ENCODE assay signal across 25 cellular contexts in the genomic region with DNA sequence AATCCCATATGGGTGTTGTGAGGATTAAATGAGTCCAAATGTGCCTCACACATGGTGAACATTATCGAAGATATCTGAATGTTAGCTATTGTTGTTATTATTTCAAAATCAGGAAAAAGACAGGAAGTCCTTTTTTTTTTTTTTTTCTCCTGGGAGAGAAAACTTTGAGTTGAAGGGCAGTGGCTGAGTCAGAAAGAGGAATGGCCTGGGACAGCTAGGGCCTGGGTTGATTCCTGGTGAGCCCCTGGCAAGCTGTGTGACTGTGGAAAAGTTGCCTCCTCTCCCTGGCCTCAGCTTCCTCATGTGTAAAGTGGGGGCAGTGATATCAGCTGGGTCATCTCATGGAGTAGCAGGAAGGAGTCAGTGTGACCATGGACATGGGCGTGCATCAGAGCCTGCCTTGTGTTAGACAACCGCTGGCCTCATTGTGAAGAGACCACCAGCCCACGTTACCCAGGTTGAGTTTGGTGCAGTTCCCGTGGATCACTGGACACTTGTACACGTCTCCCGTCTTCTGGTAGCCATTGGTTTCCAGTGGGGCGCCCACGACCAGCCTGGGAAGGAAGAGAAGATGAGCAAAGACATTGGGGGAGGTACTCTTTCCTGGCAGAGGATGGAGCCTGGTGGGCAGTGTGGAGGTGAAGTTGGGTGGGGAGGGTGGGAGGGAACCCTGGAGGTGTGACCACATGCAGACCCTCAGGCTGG.
DNase-seq lines count a peak whose midpoint lies in the region; ATAC-seq, FAIRE-seq and TF ChIP-seq lines count a peak whose summit lies in the region.
"Had no signal": no experiment of that assay in that cellular context is flagged by ENCODE, and none has a peak within 500 bp of the region (broad histone marks: within the 10 kb centered on the region; RNA-seq: fewer than 3 reads in every experiment).

No MANE protein-coding gene starts in this region.

- H3K4me3 Mint-ChIP-seq in astrocyte (ENCODE audit: unreplicated experiment), result peak overlapping the region; percentile 47
- H3K4me3 Mint-ChIP-seq: activated CD4-positive, alpha-beta memory T cell treated with anti-CD3 and anti-CD28 coated beads for 36 hours; activated naive CD4-positive, alpha-beta T cell treated with anti-CD3 and anti-CD28 coated beads for 36 hours; activated T-cell treated with anti-CD3 and anti-CD28 coated beads, Interleukin-2, amount 50 U/mL, for 4 hours; CD14-positive monocyte; IgD-negative memory B cell; T-helper 17 cell had no signal

- CTCF ChIA-PET in SK-N-SH (lab: Yijun Ruan, JAX), result interaction anchor here (0.9 to 1.2 kb wide), 2 partner anchors 62 kb away, joined by 4 read pairs; no protein-coding TSS in a partner anchor

- no peak for TF ChIP-seq EP300 in SK-N-SH (IDR thresholded peaks at IDR 0.05; ENCODE audit: borderline replicate concordance in 1 of 2, low read depth in 1 of 2, low read length in 1 of 2)

- no peaks in the 10 kb centered on the region for H3K9me3 Mint-ChIP-seq in astrocyte (ENCODE audit: unreplicated experiment)
- H3K9me3 Mint-ChIP-seq: activated CD4-positive, alpha-beta memory T cell treated with anti-CD3 and anti-CD28 coated beads for 36 hours; activated naive CD4-positive, alpha-beta T cell treated with anti-CD3 and anti-CD28 coated beads for 36 hours; activated T-cell treated with anti-CD3 and anti-CD28 coated beads, Interleukin-2, amount 50 U/mL, for 4 hours; CD14-positive monocyte; IgD-negative memory B cell had no signal

- no peak for TF ChIP-seq CTCF in SK-N-SH (IDR thresholded peaks at IDR 0.05)
- no peak for TF ChIP-seq CTCF in astrocyte (IDR thresholded peaks at IDR 0.05; ENCODE audit: insufficient read depth, low read depth, low read length)

- H3K4me2 ChIP-seq in SK-N-SH (no peak overlapping the region), astrocyte (ENCODE audit: low read length) (peak overlapping the region; percentile 10)

- H3K36me3 ChIP-seq in SK-N-SH (replicated peaks in 1 of 2; ENCODE audit: control insufficient read depth in 1 of 2, insufficient read depth in 2 of 2, low read length in 1 of 2) (no peaks in the 10 kb centered on the region), astrocyte (ENCODE audit: insufficient read depth, low read length) (peaks cover 5% of the 10 kb centered on the region), subcutaneous abdominal adipose tissue (ENCODE audit: control insufficient read depth in 5 of 5, insufficient read depth in 5 of 5, low read length in 5 of 5) (no peaks in the 10 kb centered on the region)
- H3K36me3 ChIP-seq: left lung had no signal

- peaks cover 25% of the 10 kb centered on the region for H3K4me1 Mint-ChIP-seq in astrocyte (ENCODE audit: low read depth, unreplicated experiment)
- H3K4me1 Mint-ChIP-seq: IgD-negative memory B cell, T-helper 17 cell had no signal

- H3K27me3 ChIP-seq in SK-N-SH (ENCODE audit: insufficient read depth) (no peaks in the 10 kb centered on the region), astrocyte (ENCODE audit: insufficient read depth, low read length) (no peaks in the 10 kb centered on the region), subcutaneous abdominal adipose tissue (ENCODE audit: control insufficient read depth in 5 of 5, insufficient read depth in 4 of 5, low read length in 5 of 5) (no peaks in the 10 kb centered on the region)
- H3K27me3 ChIP-seq: body of pancreas, left lung had no signal

- no peaks in the 10 kb centered on the region for H3F3A ChIP-seq in SK-N-SH (replicated peaks; ENCODE audit: insufficient read depth)

- no peak overlapping the region for H3K9ac ChIP-seq in SK-N-SH
- no peak overlapping the region for H3K9ac ChIP-seq in astrocyte (ENCODE audit: low read length)
- no peak overlapping the region for H3K9ac ChIP-seq in subcutaneous abdominal adipose tissue (ENCODE audit: low read length in 5 of 5)

- H2AFZ ChIP-seq in SK-N-SH (ENCODE audit: low read depth) (peak overlapping the region; percentile 26; the same call in 1 of the 2 replicates), astrocyte (ENCODE audit: low read depth, low read length) (no peak overlapping the region)

- POLR2A ChIA-PET in SK-N-SH (lab: Yijun Ruan, JAX), result no interaction called here

- H3K4me1 ChIP-seq in SK-N-SH (ENCODE audit: control insufficient read depth in 1 of 2, insufficient read depth in 2 of 2, low read depth in 1 of 2, low read length in 1 of 2) (no peaks in the 10 kb centered on the region), astrocyte (ENCODE audit: insufficient read depth, low read length) (peaks cover 47% of the 10 kb centered on the region), subcutaneous abdominal adipose tissue (ENCODE audit: control insufficient read depth in 5 of 5, insufficient read depth in 5 of 5, low read length in 5 of 5) (peaks cover 13 to 59% (median 34%) of the 10 kb centered on the region in 5 donors)
- H3K4me1 ChIP-seq: body of pancreas had no signal

- ATAC-seq in SK-N-SH treated with all-trans-retinoic acid at 6 μM for 48 hours, result no peak
- no peak for ATAC-seq in HG02885 (IDR thresholded peaks at IDR 0.05; ENCODE audit: poor library complexity, unreplicated experiment)
- ATAC-seq: activated T-cell treated with anti-CD3 and anti-CD28 coated beads, Interleukin-2, amount 50 U/mL, for 4 hours; body of pancreas; left lung; mucosa of descending colon; sciatic nerve; T-helper 17 cell had no signal

- peaks cover 52% of the 10 kb centered on the region for H3K36me3 Mint-ChIP-seq in astrocyte (ENCODE audit: low read depth, unreplicated experiment)
- H3K36me3 Mint-ChIP-seq: activated CD4-positive, alpha-beta memory T cell treated with anti-CD3 and anti-CD28 coated beads for 36 hours; CD14-positive monocyte; IgD-negative memory B cell had no signal

- DNase-seq in SK-N-SH (no peak), astrocyte (ENCODE audit: low read depth) (no peak), hepatic stellate cell (ENCODE audit: low spot score) (peak; percentile 56), AML-193 (lab: John Stamatoyannopoulos, UW) (no peak), NCI-H1092 treated with DMSO at 0.1 percent for 48 hours (lab: John Stamatoyannopoulos, UW) (no peak)
- DNase-seq: activated CD4-positive, alpha-beta memory T cell treated with anti-CD3 and anti-CD28 coated beads for 36 hours; activated naive CD4-positive, alpha-beta T cell treated with anti-CD3 and anti-CD28 coated beads for 36 hours; activated T-cell treated with anti-CD3 and anti-CD28 coated beads, Interleukin-2, amount 50 U/mL, for 4 hours; body of pancreas; cortex of kidney; MM.1S; mucosa of descending colon; NCI-H146; NCI-H2171; nucleus accumbens; stimulated activated naive CD4-positive, alpha-beta T cell treated with Interleukin-2 at 50 U/mL for 16 hours; T-helper 17 cell had no signal

- no peak for FAIRE-seq in astrocyte (lab: Jason Lieb, UNC)

- H3K27ac ChIP-seq in SK-N-SH (ENCODE audit: low read depth in 2 of 2, low read length in 1 of 2) (peak overlapping the region in 1 of 2 experiments; percentile 41; a peak in 2 of 4 replicates), astrocyte (ENCODE audit: low read depth, low read length) (peak overlapping the region; percentile 34), subcutaneous abdominal adipose tissue (ENCODE audit: low read depth, low read length) (peak overlapping the region; percentile 70)
- H3K27ac ChIP-seq: 22Rv1, body of pancreas, left lung had no signal

- no peaks in the 10 kb centered on the region for H4K20me1 ChIP-seq in SK-N-SH (ENCODE audit: insufficient read depth)
- H4K20me1 ChIP-seq in astrocyte (ENCODE audit: insufficient read depth, low read length), result peaks cover 12% of the 10 kb centered on the region

- H3K9me2 ChIP-seq in SK-N-SH, result no peaks in the 10 kb centered on the region

- peak overlapping the region; percentile 50 for H3K27ac Mint-ChIP-seq in astrocyte (ENCODE audit: unreplicated experiment)
- H3K27ac Mint-ChIP-seq: activated CD4-positive, alpha-beta memory T cell treated with anti-CD3 and anti-CD28 coated beads for 36 hours; activated naive CD4-positive, alpha-beta T cell treated with anti-CD3 and anti-CD28 coated beads for 36 hours; CD14-positive monocyte; T-helper 17 cell had no signal

- H3K4me3 ChIP-seq in SK-N-SH (ENCODE audit: low read depth in 2 of 2, low read length in 1 of 2) (no peak overlapping the region), astrocyte (ENCODE audit: insufficient read depth, low read depth, low read length) (no peak overlapping the region), subcutaneous abdominal adipose tissue (ENCODE audit: low read depth in 1 of 5, low read length in 5 of 5) (no peak overlapping the region)
- H3K4me3 ChIP-seq: body of pancreas, left lung, mucosa of descending colon had no signal

- no peak for TF ChIP-seq RAD21 in SK-N-SH (IDR thresholded peaks at IDR 0.05; ENCODE audit: low read length)

- no peaks in the 10 kb centered on the region for H3K79me2 ChIP-seq in SK-N-SH (ENCODE audit: insufficient read depth)
- H3K79me2 ChIP-seq in astrocyte (ENCODE audit: insufficient read depth, low read length), result peaks cover under 1% of the 10 kb centered on the region

- H3K27me3 Mint-ChIP-seq in astrocyte (ENCODE audit: low read depth, unreplicated experiment), result no peaks in the 10 kb centered on the region

- 55% methylated on average over 3 of the region's 9 CpGs for WGBS in SK-N-SH (ENCODE audit: low lambda C conversion rate)

- H3K9me3 ChIP-seq in SK-N-SH (no peaks in the 10 kb centered on the region), astrocyte (ENCODE audit: insufficient read depth, low read depth, low read length) (no peaks in the 10 kb centered on the region), subcutaneous abdominal adipose tissue (ENCODE audit: control insufficient read depth in 5 of 5, low read length in 5 of 5) (no peaks in the 10 kb centered on the region)
- H3K9me3 ChIP-seq: body of pancreas, left lung, mucosa of descending colon had no signal

TF ChIP-seq in SK-N-SH treated with all-trans-retinoic acid at 6 μM for 48 hours, 23 proteins besides CTCF, POLR2A, EP300 and RAD21 (continues in another document):
- TF ChIP-seq RARB (CRISPR knock-in tag; IDR thresholded peaks at IDR 0.05) (no peak), ISL1 (CRISPR knock-in tag; IDR thresholded peaks at IDR 0.05) (no peak), PPARA (CRISPR knock-in tag; IDR thresholded peaks at IDR 0.05; ENCODE audit: borderline replicate concordance) (no peak), TCF4 (CRISPR knock-in tag; IDR thresholded peaks at IDR 0.05; ENCODE audit: borderline replicate concordance) (no peak), CSDC2 (CRISPR knock-in tag; IDR thresholded peaks at IDR 0.05) (no peak)
- TF ChIP-seq, protein P1, sequence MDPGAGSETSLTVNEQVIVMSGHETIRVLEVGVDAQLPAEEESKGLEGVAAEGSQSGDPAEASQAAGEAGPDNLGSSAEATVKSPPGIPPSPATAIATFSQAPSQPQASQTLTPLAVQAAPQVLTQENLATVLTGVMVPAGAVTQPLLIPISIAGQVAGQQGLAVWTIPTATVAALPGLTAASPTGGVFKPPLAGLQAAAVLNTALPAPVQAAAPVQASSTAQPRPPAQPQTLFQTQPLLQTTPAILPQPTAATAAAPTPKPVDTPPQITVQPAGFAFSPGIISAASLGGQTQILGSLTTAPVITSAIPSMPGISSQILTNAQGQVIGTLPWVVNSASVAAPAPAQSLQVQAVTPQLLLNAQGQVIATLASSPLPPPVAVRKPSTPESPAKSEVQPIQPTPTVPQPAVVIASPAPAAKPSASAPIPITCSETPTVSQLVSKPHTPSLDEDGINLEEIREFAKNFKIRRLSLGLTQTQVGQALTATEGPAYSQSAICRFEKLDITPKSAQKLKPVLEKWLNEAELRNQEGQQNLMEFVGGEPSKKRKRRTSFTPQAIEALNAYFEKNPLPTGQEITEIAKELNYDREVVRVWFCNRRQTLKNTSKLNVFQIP (CRISPR knock-in tag; IDR thresholded peaks at IDR 0.05; ENCODE audit: borderline replicate concordance, low read depth), result no peak
